Comparison of ENCODE assay signal across 8 cellular contexts in the genomic region with DNA sequence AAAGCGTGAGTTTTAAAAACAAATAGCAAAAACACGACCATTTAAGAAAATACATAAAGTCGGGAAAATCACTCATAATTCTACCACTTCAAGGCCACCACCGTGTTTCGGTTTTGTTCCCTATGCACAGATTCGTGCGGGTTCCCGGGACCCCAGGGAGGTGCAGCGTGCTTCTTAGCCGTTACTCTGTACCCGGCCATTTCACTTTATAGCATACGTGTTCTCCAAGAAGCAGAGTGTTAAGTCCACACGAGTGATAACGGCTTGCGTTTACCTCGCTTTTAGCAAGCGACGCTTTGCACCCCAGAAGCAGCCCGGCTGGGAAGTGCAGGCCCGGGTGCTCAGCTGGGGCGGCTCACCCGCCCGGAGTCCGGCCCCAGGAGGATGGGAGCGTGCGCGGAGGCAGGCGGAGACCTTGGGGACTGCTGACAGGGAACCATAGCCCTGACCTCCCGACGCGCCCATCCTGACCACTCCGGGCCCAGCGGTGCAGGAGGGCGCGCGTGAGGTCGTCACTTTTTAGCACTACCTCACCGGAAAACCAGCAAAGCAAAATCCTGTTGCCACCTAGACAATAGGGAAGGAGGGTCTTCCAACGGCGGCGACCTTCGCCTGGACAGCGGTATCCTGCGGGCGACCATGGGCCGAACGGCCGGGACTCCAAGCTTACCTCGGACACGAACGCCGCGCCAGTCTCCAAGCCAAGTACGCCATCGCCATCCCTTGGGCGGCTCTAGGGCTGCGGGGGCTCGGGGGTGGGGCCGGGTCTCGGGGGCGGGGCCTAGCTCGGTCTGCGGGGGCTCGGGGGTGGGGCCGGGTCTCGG. TPM values are rescaled to one million over a fixed set of nuclear protein-coding genes. Genes with fewer than 3 reads are reported as not detected.
DNase-seq lines count a peak whose midpoint lies in the region.

A gene with protein sequence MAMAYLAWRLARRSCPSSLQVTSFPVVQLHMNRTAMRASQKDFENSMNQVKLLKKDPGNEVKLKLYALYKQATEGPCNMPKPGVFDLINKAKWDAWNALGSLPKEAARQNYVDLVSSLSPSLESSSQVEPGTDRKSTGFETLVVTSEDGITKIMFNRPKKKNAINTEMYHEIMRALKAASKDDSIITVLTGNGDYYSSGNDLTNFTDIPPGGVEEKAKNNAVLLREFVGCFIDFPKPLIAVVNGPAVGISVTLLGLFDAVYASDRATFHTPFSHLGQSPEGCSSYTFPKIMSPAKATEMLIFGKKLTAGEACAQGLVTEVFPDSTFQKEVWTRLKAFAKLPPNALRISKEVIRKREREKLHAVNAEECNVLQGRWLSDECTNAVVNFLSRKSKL (minus strand): TSS at position 735 of the 824 bp plus-strand sequence. CDS start 15 bp downstream, at position 720.

- H3K27ac ChIP-seq in iPS-18a (ENCODE audit: low read length), result peak within 1 kb of the TSS; percentile 26

- H3K27me3 ChIP-seq in iPS-18a (ENCODE audit: control insufficient read depth, insufficient read depth, low read length), result no peaks in the 10 kb centered on the region
- H3K27me3 ChIP-seq in skeletal muscle satellite cell (ENCODE audit: control insufficient read depth, insufficient read depth, low read length), result no peaks in the 10 kb centered on the region

- DNase-seq in GF-D8 (lab: John Stamatoyannopoulos, UW) (peak; percentile 21), H4 (ENCODE audit: low spot score) (peak; percentile 57), LHCN-M2 (ENCODE audit: low read depth) (peak; percentile 71), T-helper 2 cell (peak in 3 of 5 experiments; percentile 15 to 78 (median 25)), T47D (ENCODE audit: low read depth in 1 of 2, low spot score in 1 of 2) (peak; percentile 31 to 66), GM19240 (ENCODE audit: insufficient read length, low spot score) (no peak)

- H3K9me3 ChIP-seq in iPS-18a (ENCODE audit: control insufficient read depth, low read depth, low read length), result no peaks in the 10 kb centered on the region
- H3K9me3 ChIP-seq in skeletal muscle satellite cell (replicated peaks; ENCODE audit: low read length), result no peaks in the 10 kb centered on the region

- H3K36me3 ChIP-seq in iPS-18a (ENCODE audit: control insufficient read depth, low read depth, low read length), result peaks cover 14% of the 10 kb centered on the region
- peaks cover 23% of the 10 kb centered on the region for H3K36me3 ChIP-seq in skeletal muscle satellite cell (ENCODE audit: insufficient read depth, low read length)

- H3K9ac ChIP-seq in iPS-18a (ENCODE audit: low read length) (peak within 1 kb of the TSS; percentile 80), skeletal muscle satellite cell (ENCODE audit: low read depth, low read length) (peak within 1 kb of the TSS; percentile 96)

- H3K4me3 ChIP-seq in iPS-18a (ENCODE audit: low read length), result peak within 1 kb of the TSS; percentile 83
- peak within 1 kb of the TSS; percentile 100 for H3K4me3 ChIP-seq in skeletal muscle satellite cell (ENCODE audit: low read length)

- H3K4me2 ChIP-seq in skeletal muscle satellite cell (ENCODE audit: low read length), result peak within 1 kb of the TSS; percentile 97

- peaks cover 17% of the 10 kb centered on the region for H3K4me1 ChIP-seq in iPS-18a (ENCODE audit: control insufficient read depth, low read depth, low read length)
- peaks cover 17% of the 10 kb centered on the region for H3K4me1 ChIP-seq in skeletal muscle satellite cell (ENCODE audit: control insufficient read depth, insufficient read depth, low read length)

- in situ Hi-C loops in T47D (cut with HindIII; ENCODE audit: low pct_unique_long_range_greater_than_20kb, low sequenced_read_pairs), result no loop called here

RNA-seq across cellular contexts. Expression of the gene that starts here (rescaled TPM):
- total RNA-seq in H4 (2014; rRNA removed; shearing (Covaris generic)), result 95.9 and 111 TPM in 2 replicates
- total RNA-seq in LHCN-M2 (2014; rRNA removed), result 74.9 and 84.6 TPM in 2 replicates
- 70.1 TPM for polyA plus RNA-seq in LHCN-M2 (2012)
- 106 and 110 TPM in 2 replicates for total RNA-seq in skeletal muscle satellite cell (2012; rRNA removed)
